ENCODE assay signal across 8 cellular contexts in the genomic region with DNA sequence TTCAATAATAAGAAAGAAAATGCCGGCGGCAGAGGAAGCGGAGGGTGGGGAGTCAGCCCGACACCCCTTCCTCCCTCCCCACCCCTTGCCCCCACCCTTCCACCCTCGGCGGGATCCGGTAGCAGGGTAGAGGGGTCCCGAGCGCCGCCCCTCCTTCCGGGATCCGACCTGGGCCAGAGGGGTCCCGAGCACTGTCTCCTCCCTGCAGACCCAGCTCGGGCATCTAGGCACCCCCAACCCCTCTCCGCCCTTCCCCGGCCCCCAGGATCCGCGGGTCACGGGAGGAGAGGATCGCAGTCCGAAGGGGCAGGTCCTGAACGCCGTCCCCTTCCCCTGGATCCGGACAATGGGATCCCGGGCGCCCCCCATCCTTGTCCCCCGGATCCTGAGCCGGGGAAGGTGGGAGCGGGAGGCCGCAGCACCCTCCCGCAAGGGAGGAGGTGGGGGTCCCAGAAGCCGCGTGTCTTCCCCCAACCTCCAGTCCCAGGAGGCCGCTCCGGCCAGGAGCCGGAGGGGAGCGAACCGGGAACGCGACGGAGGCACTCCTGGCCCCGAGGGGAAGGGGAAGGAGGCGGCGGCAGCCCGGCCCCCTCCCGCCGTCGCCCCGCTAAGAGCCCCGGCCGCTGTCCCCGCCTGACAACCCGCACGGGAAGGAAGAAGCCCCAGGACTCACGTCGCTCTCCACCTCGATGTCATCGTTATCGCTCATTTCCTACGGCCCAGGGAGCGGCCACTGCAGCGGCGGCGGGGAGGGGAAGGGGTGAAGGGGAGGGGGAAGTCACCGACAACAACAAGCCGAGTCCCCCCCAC. TPM values are rescaled to one million over a fixed set of nuclear protein-coding genes. Genes with fewer than 3 reads are reported as not detected.
DNase-seq lines count a peak whose midpoint lies in the region; ATAC-seq and TF ChIP-seq lines count a peak whose summit lies in the region.

No MANE protein-coding gene starts in this region.

- TF ChIP-seq CTCF in fibroblast of mammary gland (conservative IDR thresholded peaks at IDR 0.05; ENCODE audit: control insufficient read depth, insufficient read depth, low read depth, low read length) (no peak), omental fat pad (IDR thresholded peaks at IDR 0.05) (no peak), type B pancreatic cell (conservative IDR thresholded peaks at IDR 0.05) (no peak)

- DNase-seq in activated T-cell treated with anti-CD3 and anti-CD28 coated beads, Interleukin-2, amount 50 U/mL, for 4 hours = peak; percentile 26
- DNase-seq in fibroblast of mammary gland (ENCODE audit: low read depth) (no peak), omental fat pad (ENCODE audit: low spot score) (no peak), type B pancreatic cell (ENCODE audit: extremely low spot score, unreplicated experiment) (peak; percentile 71), cerebellum (ENCODE audit: low spot score) (no peak)

- H3K27me3 Mint-ChIP-seq in activated T-cell treated with anti-CD3 and anti-CD28 coated beads, Interleukin-2, amount 50 U/mL, for 4 hours (ENCODE audit: low read depth) = peaks cover 3% of the 10 kb centered on the region
- peaks cover 3% of the 10 kb centered on the region for H3K27me3 Mint-ChIP-seq in type B pancreatic cell

- H3K4me3 ChIP-seq in fibroblast of mammary gland (ENCODE audit: control insufficient read depth, low read depth, low read length) = peak overlapping the region; percentile 74

- peak overlapping the region; percentile 98 for H3K4me3 Mint-ChIP-seq in activated T-cell treated with anti-CD3 and anti-CD28 coated beads, Interleukin-2, amount 50 U/mL, for 4 hours
- peak overlapping the region; percentile 95 for H3K4me3 Mint-ChIP-seq in type B pancreatic cell

- peak overlapping the region; percentile 97 for H3K27ac Mint-ChIP-seq in type B pancreatic cell

- no peak for TF ChIP-seq EP300 in Ishikawa (IDR thresholded peaks at IDR 0.05; ENCODE audit: borderline replicate concordance)

- peaks cover 10% of the 10 kb centered on the region for H3K36me3 Mint-ChIP-seq in activated T-cell treated with anti-CD3 and anti-CD28 coated beads, Interleukin-2, amount 50 U/mL, for 4 hours (ENCODE audit: insufficient read depth)
- peaks cover 18% of the 10 kb centered on the region for H3K36me3 Mint-ChIP-seq in type B pancreatic cell

- no peaks in the 10 kb centered on the region for H3K9me3 Mint-ChIP-seq in activated T-cell treated with anti-CD3 and anti-CD28 coated beads, Interleukin-2, amount 50 U/mL, for 4 hours
- H3K9me3 Mint-ChIP-seq in type B pancreatic cell = no peaks in the 10 kb centered on the region

- no peak for TF ChIP-seq RAD21 in Ishikawa (IDR thresholded peaks at IDR 0.05; ENCODE audit: low read depth)

- ATAC-seq in GM19351 (IDR thresholded peaks at IDR 0.05; ENCODE audit: unreplicated experiment) = peak; percentile 22
- ATAC-seq in activated T-cell treated with anti-CD3 and anti-CD28 coated beads, Interleukin-2, amount 50 U/mL, for 4 hours = peak; percentile 5
- ATAC-seq in omental fat pad (ENCODE audit: low FRiP score) = peak; percentile 4
- no peak for ATAC-seq in HG03469 (IDR thresholded peaks at IDR 0.05; ENCODE audit: unreplicated experiment)

- peaks cover 42% of the 10 kb centered on the region for H3K4me1 Mint-ChIP-seq in activated T-cell treated with anti-CD3 and anti-CD28 coated beads, Interleukin-2, amount 50 U/mL, for 4 hours (ENCODE audit: low read depth)
- peaks cover 23% of the 10 kb centered on the region for H3K4me1 Mint-ChIP-seq in type B pancreatic cell (ENCODE audit: unreplicated experiment)

TF ChIP-seq in Ishikawa, 13 proteins besides CTCF, POLR2A, EP300 and RAD21:
- TF ChIP-seq, protein P1, sequence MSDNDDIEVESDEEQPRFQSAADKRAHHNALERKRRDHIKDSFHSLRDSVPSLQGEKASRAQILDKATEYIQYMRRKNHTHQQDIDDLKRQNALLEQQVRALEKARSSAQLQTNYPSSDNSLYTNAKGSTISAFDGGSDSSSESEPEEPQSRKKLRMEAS (IDR thresholded peaks at IDR 0.05) = no peak
- no peak for TF ChIP-seq TCF12 (IDR thresholded peaks at IDR 0.05; ENCODE audit: low read depth)
- TF ChIP-seq TEAD4 (IDR thresholded peaks at IDR 0.05) = no peak
- no peak for TF ChIP-seq NFIC (IDR thresholded peaks at IDR 0.05)
- peak; percentile 55 for TF ChIP-seq ZBTB7A (IDR thresholded peaks at IDR 0.05; ENCODE audit: low read depth)
TF ChIP-seq in Ishikawa: peak in this region for 1.

RNA-seq across cellular contexts. Expression of a gene that starts 0.5 kb away (rescaled TPM):
- 100 to 1,000 TPM; 134 to 151 (median 143) TPM for total RNA-seq in activated T-cell treated with anti-CD3 and anti-CD28 coated beads, Interleukin-2, amount 50 U/mL, for 4 hours
- total RNA-seq in omental fat pad (10 to 100 TPM; 38.6 to 69.8 (median 55.3) TPM), type B pancreatic cell (ENCODE audit: low replicate concordance) (97.0 and 147 TPM in 2 replicates), cerebellum (38.0 TPM)

Comparison
In these comparisons a context has a peak if more than half of its experiments do, and no peak if none do; other contexts are left out.
1. DNase-seq: peak in activated T-cell treated with anti-CD3 and anti-CD28 coated beads, Interleukin-2, amount 50 U/mL, for 4 hours (single experiment) and type B pancreatic cell (single experiment); none in fibroblast of mammary gland (single experiment), omental fat pad (single experiment) and cerebellum (single experiment).